9 cellular contexts compared by ENCODE assay signal in the genomic region with DNA sequence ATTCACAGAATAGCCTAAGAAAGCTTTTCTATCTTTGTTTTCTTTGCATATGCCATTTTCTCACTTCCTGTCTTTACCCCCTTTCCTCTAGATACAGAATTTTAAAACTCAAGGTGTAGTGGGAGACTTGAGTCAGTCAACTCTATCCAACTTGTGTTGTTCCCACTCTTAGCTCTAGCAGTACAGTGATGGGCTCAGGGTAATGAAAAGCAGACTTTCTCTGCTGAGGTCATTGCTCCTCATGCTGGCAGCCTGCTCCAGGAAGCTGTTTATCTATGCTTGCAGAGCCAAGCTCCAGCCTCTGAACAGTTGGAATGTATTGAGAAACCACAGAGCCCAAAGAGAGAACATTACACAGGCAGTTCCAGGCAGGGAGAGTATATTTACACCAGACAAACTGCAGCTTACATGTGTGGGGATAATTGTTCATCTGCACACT.
DNase-seq lines count a peak whose midpoint lies in the region; ATAC-seq and TF ChIP-seq lines count a peak whose summit lies in the region.
"Had no signal": no experiment of that assay in that cellular context is flagged by ENCODE, and none has a peak within 500 bp of the region (broad histone marks: within the 10 kb centered on the region; RNA-seq: fewer than 3 reads in every experiment).

No MANE protein-coding gene starts in this region.

- peaks cover 26% of the 10 kb centered on the region for H3K4me1 Mint-ChIP-seq in activated naive CD8-positive, alpha-beta T cell (ENCODE audit: low read depth)
- H3K4me1 Mint-ChIP-seq in activated naive CD8-positive, alpha-beta T cell treated with anti-CD3 and anti-CD28 coated beads for 36 hours = peaks cover 42% of the 10 kb centered on the region
- H3K4me1 Mint-ChIP-seq in stimulated activated memory B cell treated with anti-CD40 and anti-IgM and Interleukin-4, amounts not matched to agents 10 μg/mL and 1 μg/mL and 100 μg/mL, for 72 hours = peaks cover 31% of the 10 kb centered on the region

- no peak for DNase-seq in activated naive CD8-positive, alpha-beta T cell treated with anti-CD3 and anti-CD28 coated beads for 36 hours
- DNase-seq in dedifferentiated amniotic fluid mesenchymal stem cell (ENCODE audit: extremely low spot score) (peak; percentile 98), lower lobe of right lung (peak; percentile 53), aorta (peak in 1 of 2 donors; percentile 81)

- H3K27me3 Mint-ChIP-seq in activated naive CD8-positive, alpha-beta T cell = no peaks in the 10 kb centered on the region
- no peaks in the 10 kb centered on the region for H3K27me3 Mint-ChIP-seq in activated naive CD8-positive, alpha-beta T cell treated with anti-CD3 and anti-CD28 coated beads for 36 hours
- H3K27me3 Mint-ChIP-seq in stimulated activated memory B cell treated with anti-CD40 and anti-IgM and Interleukin-4, amounts not matched to agents 10 μg/mL and 1 μg/mL and 100 μg/mL, for 72 hours = no peaks in the 10 kb centered on the region
- H3K27me3 Mint-ChIP-seq: activated naive CD4-positive, alpha-beta T cell treated with anti-CD3 and anti-CD28 coated beads, Interleukin-2, amount 50 U/mL, for 24 hours had no signal

- H3K27me3 ChIP-seq in OCI-LY1 (ENCODE audit: insufficient read depth, low read length) = no peaks in the 10 kb centered on the region
- no peaks in the 10 kb centered on the region for H3K27me3 ChIP-seq in lower lobe of right lung (ENCODE audit: low read depth)
- no peaks in the 10 kb centered on the region for H3K27me3 ChIP-seq in aorta (ENCODE audit: control insufficient read depth in 1 of 2, insufficient read depth in 2 of 2, low read length in 1 of 2)

- no peaks in the 10 kb centered on the region for H3K9me3 Mint-ChIP-seq in activated naive CD8-positive, alpha-beta T cell (ENCODE audit: low read depth)
- peaks cover 1% of the 10 kb centered on the region for H3K9me3 Mint-ChIP-seq in activated naive CD8-positive, alpha-beta T cell treated with anti-CD3 and anti-CD28 coated beads for 36 hours
- no peaks in the 10 kb centered on the region for H3K9me3 Mint-ChIP-seq in stimulated activated memory B cell treated with anti-CD40 and anti-IgM and Interleukin-4, amounts not matched to agents 10 μg/mL and 1 μg/mL and 100 μg/mL, for 72 hours
- H3K9me3 Mint-ChIP-seq: activated naive CD4-positive, alpha-beta T cell treated with anti-CD3 and anti-CD28 coated beads, Interleukin-2, amount 50 U/mL, for 24 hours had no signal

- H3K27ac Mint-ChIP-seq in activated naive CD8-positive, alpha-beta T cell = no peak overlapping the region
- H3K27ac Mint-ChIP-seq in activated naive CD8-positive, alpha-beta T cell treated with anti-CD3 and anti-CD28 coated beads for 36 hours = no peak overlapping the region
- H3K27ac Mint-ChIP-seq in stimulated activated memory B cell treated with anti-CD40 and anti-IgM and Interleukin-4, amounts not matched to agents 10 μg/mL and 1 μg/mL and 100 μg/mL, for 72 hours = no peak overlapping the region
- H3K27ac Mint-ChIP-seq: activated naive CD4-positive, alpha-beta T cell treated with anti-CD3 and anti-CD28 coated beads, Interleukin-2, amount 50 U/mL, for 24 hours had no signal

- no peaks in the 10 kb centered on the region for H3K9me2 ChIP-seq in OCI-LY1 (ENCODE audit: low read depth, low read length)

- H3K4me3 Mint-ChIP-seq in activated naive CD8-positive, alpha-beta T cell = peak overlapping the region; percentile 2
- H3K4me3 Mint-ChIP-seq in activated naive CD8-positive, alpha-beta T cell treated with anti-CD3 and anti-CD28 coated beads for 36 hours = no peak overlapping the region
- no peak overlapping the region for H3K4me3 Mint-ChIP-seq in stimulated activated memory B cell treated with anti-CD40 and anti-IgM and Interleukin-4, amounts not matched to agents 10 μg/mL and 1 μg/mL and 100 μg/mL, for 72 hours
- H3K4me3 Mint-ChIP-seq: activated naive CD4-positive, alpha-beta T cell treated with anti-CD3 and anti-CD28 coated beads, Interleukin-2, amount 50 U/mL, for 24 hours had no signal

- H3K4me3 ChIP-seq in OCI-LY1 (ENCODE audit: low read depth, low read length, poor library complexity, severe bottlenecking) (no peak overlapping the region), lower lobe of right lung (no peak overlapping the region), aorta (ENCODE audit: low read length in 2 of 2) (no peak overlapping the region)

- H3K9ac ChIP-seq in OCI-LY1 (ENCODE audit: low read length) = no peak overlapping the region

- H3K4me2 ChIP-seq in OCI-LY1 (ENCODE audit: low read length) = peak overlapping the region; percentile 6; the same call in 1 of the 2 replicates

- peak; percentile 90 to 94 for ATAC-seq in lower lobe of right lung
- peak; percentile 93 for ATAC-seq in aorta (ENCODE audit: low FRiP score)
- ATAC-seq in stimulated activated memory B cell treated with anti-CD40 and anti-IgM and Interleukin-4, amounts not matched to agents 10 μg/mL and 1 μg/mL and 100 μg/mL, for 72 hours = no peak
- no peak for ATAC-seq in GM21576 (IDR thresholded peaks at IDR 0.05; ENCODE audit: unreplicated experiment)

- no peaks in the 10 kb centered on the region for H4K20me1 ChIP-seq in OCI-LY1 (ENCODE audit: insufficient read depth, low read length)

- H3K36me3 ChIP-seq in OCI-LY1 (ENCODE audit: insufficient read depth, low read length) = no peaks in the 10 kb centered on the region
- no peaks in the 10 kb centered on the region for H3K36me3 ChIP-seq in lower lobe of right lung
- no peaks in the 10 kb centered on the region for H3K36me3 ChIP-seq in aorta (ENCODE audit: control insufficient read depth in 1 of 2, insufficient read depth in 2 of 2, low read length in 1 of 2)

- peak overlapping the region; percentile 78 for H3K27ac ChIP-seq in OCI-LY1 (ENCODE audit: low read depth, low read length, poor library complexity, severe bottlenecking)
- no peak overlapping the region for H3K27ac ChIP-seq in lower lobe of right lung
- no peak overlapping the region for H3K27ac ChIP-seq in aorta (ENCODE audit: low read depth in 1 of 2, low read length in 2 of 2)

- H3K4me1 ChIP-seq in OCI-LY1 (ENCODE audit: insufficient read depth, low read length, severe bottlenecking) (peaks cover 57% of the 10 kb centered on the region), lower lobe of right lung (peaks cover 38% of the 10 kb centered on the region), aorta (ENCODE audit: control insufficient read depth in 1 of 2, insufficient read depth in 2 of 2, low read length in 2 of 2) (peaks cover 0 to 4% of the 10 kb centered on the region in 2 donors)

- no peaks in the 10 kb centered on the region for H3K79me2 ChIP-seq in OCI-LY1 (ENCODE audit: insufficient read depth, low read length)

- H3K9me3 ChIP-seq in OCI-LY1 (ENCODE audit: low read length) = no peaks in the 10 kb centered on the region
- H3K9me3 ChIP-seq in lower lobe of right lung = no peaks in the 10 kb centered on the region
- no peaks in the 10 kb centered on the region for H3K9me3 ChIP-seq in aorta (ENCODE audit: control insufficient read depth, low read length)

- H3F3A ChIP-seq in OCI-LY1 (ENCODE audit: insufficient read depth, low read length) = no peaks in the 10 kb centered on the region

- intact Hi-C loops in lower lobe of right lung (cut with DNase I) = no loop called here
- intact Hi-C loops in aorta (cut with DNase I) = no loop called here

- H3K36me3 Mint-ChIP-seq in activated naive CD8-positive, alpha-beta T cell = peaks cover 10% of the 10 kb centered on the region
- peaks cover 8% of the 10 kb centered on the region for H3K36me3 Mint-ChIP-seq in activated naive CD8-positive, alpha-beta T cell treated with anti-CD3 and anti-CD28 coated beads for 36 hours
- H3K36me3 Mint-ChIP-seq in stimulated activated memory B cell treated with anti-CD40 and anti-IgM and Interleukin-4, amounts not matched to agents 10 μg/mL and 1 μg/mL and 100 μg/mL, for 72 hours = peaks cover 29% of the 10 kb centered on the region

- no peak overlapping the region for H2AFZ ChIP-seq in OCI-LY1 (ENCODE audit: low read length)

- TF ChIP-seq CTCF in OCI-LY1 (IDR thresholded peaks at IDR 0.05; ENCODE audit: low read length) (no peak), lower lobe of right lung (IDR thresholded peaks at IDR 0.05) (no peak)

Comparison
In these comparisons a context has a peak if more than half of its experiments do, and no peak if none do; other contexts are left out.
1. ATAC-seq: peak in lower lobe of right lung (2 of 2) and aorta (single experiment); none in stimulated activated memory B cell treated with anti-CD40 and anti-IgM and Interleukin-4, amounts not matched to agents 10 μg/mL and 1 μg/mL and 100 μg/mL, for 72 hours (single experiment) and GM21576 (single experiment).